1 cellular context compared by ENCODE assay signal in genomic region chr1:44695671-44696070, GRCh38.
TF ChIP-seq lines count a peak whose summit lies in the region.

No MANE protein-coding gene starts in this region.

TF ChIP-seq in WTC11, 78 proteins besides CTCF, POLR2A, EP300 and RAD21 (continued from another document):
- no peak for TF ChIP-seq PRRX2 (CRISPR knock-in tag; IDR thresholded peaks at IDR 0.05)
